In the genomic region with DNA sequence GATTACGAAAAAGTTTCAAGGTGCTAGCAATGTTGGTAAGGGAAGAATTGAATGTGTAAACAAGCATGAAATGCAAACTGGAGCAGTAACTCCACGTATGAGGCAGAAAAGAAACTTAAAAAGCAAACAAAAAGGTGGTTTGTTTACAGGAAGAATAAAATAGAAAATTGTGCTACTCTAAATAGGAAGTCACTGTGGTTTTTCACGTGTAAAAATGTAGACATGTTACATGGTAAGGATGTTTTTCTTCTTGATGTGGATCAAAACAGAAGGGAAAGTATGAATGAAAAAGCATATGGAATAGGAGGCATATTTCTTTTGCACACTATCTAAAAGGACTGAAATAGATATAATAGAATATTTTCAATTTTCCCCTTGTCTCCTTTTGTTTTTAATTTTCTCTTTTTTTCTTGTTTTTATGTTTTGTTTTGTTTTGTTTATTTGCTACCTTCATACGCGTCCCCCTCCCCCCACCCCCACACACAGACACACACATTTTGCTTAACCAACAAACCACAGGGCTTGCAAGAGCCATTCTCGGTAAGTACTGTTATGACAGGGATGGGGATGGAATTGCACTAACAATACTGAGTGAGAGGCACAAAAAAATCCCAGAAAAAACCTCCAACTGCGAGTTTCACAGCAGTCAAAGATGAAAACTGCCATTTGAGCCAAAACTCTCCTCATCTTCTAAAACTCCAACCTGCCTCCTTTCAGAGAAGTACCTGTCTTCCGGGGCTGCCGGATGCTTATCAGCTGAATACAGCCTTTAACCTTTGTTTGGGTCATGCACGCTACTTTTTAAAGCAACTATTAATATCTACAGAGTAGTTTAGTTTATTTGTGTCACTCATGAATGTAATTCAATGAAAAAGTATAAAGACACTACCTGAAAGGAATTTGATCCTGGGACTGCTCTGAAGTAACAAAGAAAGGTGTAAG, we compare ENCODE assay signal across 13 cellular contexts.
A peak's percentile ranks its signal among the peaks of the same experiment; 100 is the strongest.
DNase-seq lines count a peak whose midpoint lies in the region; ATAC-seq and TF ChIP-seq lines count a peak whose summit lies in the region.
"Had no signal": no experiment of that assay in that cellular context is flagged by ENCODE, and none has a peak within 500 bp of the region (broad histone marks: within the 10 kb centered on the region; RNA-seq: fewer than 3 reads in every experiment).

No MANE protein-coding gene starts in this region.

- no peaks in the 10 kb centered on the region for H3K27me3 ChIP-seq in fibroblast of lung (ENCODE audit: control insufficient read depth, insufficient read depth, low read length)

- peak overlapping the region; percentile 73 for H2AFZ ChIP-seq in fibroblast of lung (ENCODE audit: low read length)

- H3K9me3 ChIP-seq in fibroblast of lung (ENCODE audit: control insufficient read depth, insufficient read depth, low read depth, low read length), result no peaks in the 10 kb centered on the region

- no peak for TF ChIP-seq CTCF in fibroblast of lung (conservative IDR thresholded peaks at IDR 0.05 in 1 of 2, IDR thresholded peaks at IDR 0.05 in 1 of 2; ENCODE audit: low read depth in 1 of 2, low read length in 2 of 2)

- peaks cover 5% of the 10 kb centered on the region for H3K4me1 ChIP-seq in fibroblast of lung (ENCODE audit: control insufficient read depth, extremely low read depth, insufficient read depth, low read length)

- peak overlapping the region in 1 of 4 experiments; percentile 17 for H3K4me3 ChIP-seq in fibroblast of lung (replicated peaks in 1 of 4; ENCODE audit: control extremely low read depth in 1 of 4, insufficient read depth in 1 of 4, low read depth in 3 of 4, low read length in 4 of 4)
- H3K4me3 ChIP-seq: SK-N-MC had no signal

- H3K4me2 ChIP-seq in fibroblast of lung (ENCODE audit: extremely low read depth, insufficient read depth, low read length), result peak overlapping the region; percentile 37

- H3K79me2 ChIP-seq in fibroblast of lung (ENCODE audit: control insufficient read depth, insufficient read depth, low read length), result no peaks in the 10 kb centered on the region

- ATAC-seq in GM18867 (IDR thresholded peaks at IDR 0.05; ENCODE audit: unreplicated experiment), result peak; percentile 77
- peak; percentile 88 for ATAC-seq in GM21526 (IDR thresholded peaks at IDR 0.05; ENCODE audit: low FRiP score, unreplicated experiment)
- ATAC-seq in HG03354 (IDR thresholded peaks at IDR 0.05; ENCODE audit: poor library complexity, severe bottlenecking, unreplicated experiment), result peak; percentile 63
- no peak for ATAC-seq in HG03460 (IDR thresholded peaks at IDR 0.05; ENCODE audit: unreplicated experiment)
- ATAC-seq in GM21367 (IDR thresholded peaks at IDR 0.05; ENCODE audit: unreplicated experiment), result no peak

- H3K36me3 ChIP-seq in fibroblast of lung (ENCODE audit: control insufficient read depth, insufficient read depth, low read length), result no peaks in the 10 kb centered on the region

- no peak for DNase-seq in fibroblast of lung (ENCODE audit: low read depth in 2 of 2)
- DNase-seq in iPS-NIHi11 (ENCODE audit: low spot score), result no peak
- DNase-seq in GM19238 (ENCODE audit: insufficient read length, low spot score), result no peak
- DNase-seq: activated CD8-positive, alpha-beta memory T cell treated with anti-CD3 and anti-CD28 coated beads, Interleukin-2, amount 50 U/mL, for 4 hours; central memory CD4-positive, alpha-beta T cell; GDM1; NCI-H2029 had no signal

- no peak overlapping the region for H3K27ac ChIP-seq in fibroblast of lung (ENCODE audit: insufficient read depth, low read length)
- H3K27ac ChIP-seq: SK-N-MC had no signal

- no peak overlapping the region for H3K9ac ChIP-seq in fibroblast of lung (ENCODE audit: insufficient read depth, low read length)

- no peaks in the 10 kb centered on the region for H4K20me1 ChIP-seq in fibroblast of lung (ENCODE audit: control insufficient read depth, extremely low read depth, insufficient read depth, low read length)

Comparison
In these comparisons a context has a peak if more than half of its experiments do, and no peak if none do; other contexts are left out.
1. ATAC-seq: peak in GM18867 (single experiment), GM21526 (single experiment) and HG03354 (single experiment); none in HG03460 (single experiment) and GM21367 (single experiment).